In genomic region chr2:222076978-222077690, GRCh38 we compare ENCODE assay signal across 25 cellular contexts.
DNase-seq lines count a peak whose midpoint lies in the region; ATAC-seq and TF ChIP-seq lines count a peak whose summit lies in the region.
"Had no signal": no experiment of that assay in that cellular context is flagged by ENCODE, and none has a peak within 500 bp of the region (broad histone marks: within the 10 kb centered on the region; RNA-seq: fewer than 3 reads in every experiment).

No MANE protein-coding gene starts in this region.

- peak overlapping the region; percentile 54 for H3K27ac ChIP-seq in SJCRH30
- peak overlapping the region in 2 of 4 donors; percentile 18 to 28 for H3K27ac ChIP-seq in gastrocnemius medialis
- H3K27ac ChIP-seq: 22Rv1, pancreas, Peyer's patch, suprapubic skin, uterus had no signal

- no peaks in the 10 kb centered on the region for H3K27me3 ChIP-seq in SJCRH30
- no peaks in the 10 kb centered on the region for H3K27me3 ChIP-seq in gastrocnemius medialis
- H3K27me3 ChIP-seq: pancreas, Peyer's patch, uterus had no signal

- DNase-seq in NCI-H1417 (lab: John Stamatoyannopoulos, UW) = peak in 2 of 3 experiments; percentile 6 to 11
- DNase-seq in NCI-H1417 treated with DMSO at 0.1 percent for 48 hours (lab: John Stamatoyannopoulos, UW) = no peak
- DNase-seq in NB4 (ENCODE audit: low read depth) = peak; percentile 95
- peak; percentile 89 to 97 for DNase-seq in SJCRH30
- no peak for DNase-seq in gastrocnemius medialis
- DNase-seq in left cardiac atrium = no peak
- no peak for DNase-seq in NCI-H187 (lab: John Stamatoyannopoulos, UW)
- DNase-seq: activated CD4-positive, CD25-positive, alpha-beta regulatory T cell treated with anti-CD3 and anti-CD28 coated beads, Interleukin-2, amount 50 U/mL, for 72 hours; activated naive CD8-positive, alpha-beta T cell treated with anti-CD3 and anti-CD28 coated beads for 36 hours; Caco-2; HFFc6; mesendoderm; MM.1S; naive thymus-derived CD8-positive, alpha-beta T cell; NCI-H2029; pancreas; Peyer's patch; T1000; uterus had no signal

- H3K36me3 ChIP-seq in SJCRH30 (no peaks in the 10 kb centered on the region), gastrocnemius medialis (no peaks in the 10 kb centered on the region)
- H3K36me3 ChIP-seq: pancreas, Peyer's patch, suprapubic skin, uterus had no signal

- H3K4me3 ChIP-seq in NB4 (ENCODE audit: low read depth, low read length) (no peak overlapping the region), SJCRH30 (peak overlapping the region; percentile 6; the same call in 1 of the 2 replicates), gastrocnemius medialis (no peak overlapping the region)
- H3K4me3 ChIP-seq: pancreas, Peyer's patch, suprapubic skin, uterus had no signal

- ATAC-seq in gastrocnemius medialis (peak; percentile 75 to 83), left cardiac atrium (no peak), GM18520 (IDR thresholded peaks at IDR 0.05; ENCODE audit: unreplicated experiment) (no peak)
- ATAC-seq: naive thymus-derived CD8-positive, alpha-beta T cell; pancreas; sciatic nerve; SK-N-SH treated with all-trans-retinoic acid at 6 μM for 48 hours; stimulated activated effector memory CD8-positive, alpha-beta T cell treated with anti-CD3 and anti-CD28 coated beads, Interleukin-12 subunit alpha, Interleukin-12 subunit beta, amount 100 ng/mL, for 72 hours had no signal

- H3K4me1 ChIP-seq in SJCRH30 = peaks cover 28% of the 10 kb centered on the region
- H3K4me1 ChIP-seq in gastrocnemius medialis = no peaks in the 10 kb centered on the region
- H3K4me1 ChIP-seq: Caco-2, pancreas, Peyer's patch, suprapubic skin, uterus had no signal

- TF ChIP-seq CTCF in NB4 (IDR thresholded peaks at IDR 0.05; ENCODE audit: low read depth, low read length) (no peak), gastrocnemius medialis (IDR thresholded peaks at IDR 0.05 in 4 of 5, conservative IDR thresholded peaks at IDR 0.05 in 1 of 5) (peak in 1 of 5 experiments; percentile 21)

- TF ChIP-seq POLR2A in NB4 (IDR thresholded peaks at IDR 0.05; ENCODE audit: extremely low read depth, insufficient read length) = no peak
- TF ChIP-seq POLR2A in gastrocnemius medialis (IDR thresholded peaks at IDR 0.05) = no peak

- in situ Hi-C loops in gastrocnemius medialis (cut with MboI; ENCODE audit: low sequenced_read_pairs in 4 of 4) = no loop called here

- no peaks in the 10 kb centered on the region for H3K9me3 ChIP-seq in SJCRH30 (replicated peaks)
- H3K9me3 ChIP-seq in gastrocnemius medialis = no peaks in the 10 kb centered on the region
- H3K9me3 ChIP-seq: Caco-2, pancreas, Peyer's patch, suprapubic skin, uterus had no signal

- intact Hi-C loops in gastrocnemius medialis (cut with DNase I; ENCODE audit: low total_unique reads) (no loop called here), left cardiac atrium (cut with DNase I) (no loop called here)

Comparison
In these comparisons a context has a peak if more than half of its experiments do, and no peak if none do; other contexts are left out.
1. DNase-seq: peak in NCI-H1417 (2 of 3), NB4 (single experiment) and SJCRH30 (2 of 2); none in NCI-H1417 treated with DMSO at 0.1 percent for 48 hours (single experiment), gastrocnemius medialis (0 of 2), left cardiac atrium (single experiment) and NCI-H187 (0 of 2).
2. ATAC-seq: peak in gastrocnemius medialis (2 of 2); none in left cardiac atrium (0 of 2) and GM18520 (single experiment).